ENCODE assay signal across 2 cellular contexts in genomic region chr9:38017885-38018186, GRCh38.
TF ChIP-seq lines count a peak whose summit lies in the region.

No MANE protein-coding gene starts in this region.

TF ChIP-seq in endothelial cell of umbilical vein, 7 proteins besides CTCF, POLR2A, EP300 and RAD21:
- TF ChIP-seq JUN (IDR thresholded peaks at IDR 0.05; ENCODE audit: borderline replicate concordance, insufficient read depth, insufficient read length, low read depth) (no peak), POLR2AphosphoS5 (IDR thresholded peaks at IDR 0.05; ENCODE audit: insufficient read depth, low read depth, low read length) (no peak), FOS (IDR thresholded peaks at IDR 0.05; ENCODE audit: borderline replicate concordance, insufficient read depth, low read length) (no peak), GATA2 (IDR thresholded peaks at IDR 0.05; ENCODE audit: insufficient read depth, insufficient read length, low read depth, low read length) (no peak), EZH2 (IDR thresholded peaks at IDR 0.05; ENCODE audit: borderline replicate concordance, low read depth, low read length, severe bottlenecking) (no peak), MAX (IDR thresholded peaks at IDR 0.05; ENCODE audit: insufficient read depth, insufficient read length) (no peak), MYC (IDR thresholded peaks at IDR 0.05; ENCODE audit: low read depth, low read length) (no peak)

TF ChIP-seq in neural cell, 6 proteins besides CTCF, POLR2A, EP300 and RAD21:
- no peak for TF ChIP-seq POLR2AphosphoS5 (IDR thresholded peaks at IDR 0.05)
- no peak for TF ChIP-seq TAF1 (IDR thresholded peaks at IDR 0.05; ENCODE audit: low read depth)
- no peak for TF ChIP-seq SMC3 (conservative IDR thresholded peaks at IDR 0.05; ENCODE audit: poor library complexity)
